8 cellular contexts compared by ENCODE assay signal in the genomic region with DNA sequence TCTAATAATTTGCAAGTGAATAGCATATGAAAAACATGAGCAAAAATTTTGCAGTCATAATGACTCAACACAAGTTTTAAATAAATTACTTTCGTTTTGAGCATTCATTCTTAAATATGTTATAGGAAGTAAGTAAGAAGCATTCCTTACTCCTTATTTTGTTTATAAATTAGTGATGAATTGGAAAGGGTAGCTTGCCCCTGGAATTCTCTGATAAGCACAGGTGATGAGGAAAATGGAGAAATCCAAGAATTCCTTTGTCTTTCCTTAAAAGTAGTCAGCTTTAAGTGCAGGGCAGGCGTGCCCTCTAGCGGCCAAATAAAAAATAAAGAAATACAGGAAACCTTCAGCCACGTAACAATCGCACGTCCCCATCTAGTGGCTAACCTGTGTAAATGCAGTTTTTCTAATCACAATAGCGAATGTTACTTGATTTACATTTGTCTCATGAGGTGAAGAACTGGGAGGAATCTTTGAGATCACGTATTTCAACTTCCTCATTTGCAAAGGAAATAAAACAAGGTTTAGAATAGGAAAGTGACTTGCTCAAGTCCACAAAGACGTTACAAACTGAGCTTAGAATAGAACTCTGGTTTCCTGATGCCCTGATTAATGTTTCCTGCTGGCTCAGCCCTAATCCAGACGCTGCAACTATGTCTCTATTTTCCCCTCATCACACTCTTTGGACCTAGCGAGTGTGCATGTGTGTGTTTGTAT. TPM values are rescaled to one million over a fixed set of nuclear protein-coding genes. Genes with fewer than 3 reads are reported as not detected.
DNase-seq lines count a peak whose midpoint lies in the region; ATAC-seq and TF ChIP-seq lines count a peak whose summit lies in the region.

No MANE protein-coding gene starts in this region.

- no peak for TF ChIP-seq POLR2A in esophagus muscularis mucosa (IDR thresholded peaks at IDR 0.05; ENCODE audit: low read depth)

- H3K4me1 ChIP-seq in esophagus muscularis mucosa (peaks cover 0 to 3% (median 0%) of the 10 kb centered on the region in 4 donors), tibial artery (peaks cover 0 to 3% (median 0%) of the 10 kb centered on the region in 4 donors)

- POLR2A ChIA-PET in activated CD4-positive, alpha-beta memory T cell treated with anti-CD3 and anti-CD28 coated beads, Interleukin-2, amount 10 ng/mL, durations not matched to agents 7 days and 5 days (lab: Charles Lee): interaction anchor here (0.6 to 0.9 kb wide), 4 partner anchors 184 to 352 kb away, joined by 3 to 4 read pairs (median 3); no protein-coding TSS in a partner anchor

- TF ChIP-seq CTCF in C4-2B (conservative IDR thresholded peaks at IDR 0.05): peak; percentile 91
- TF ChIP-seq CTCF in esophagus muscularis mucosa (IDR thresholded peaks at IDR 0.05): peak; percentile 59 to 99 (median 95)
- peak; percentile 99 for TF ChIP-seq CTCF in neural crest cell (conservative IDR thresholded peaks at IDR 0.05)
- TF ChIP-seq CTCF in tibial artery (IDR thresholded peaks at IDR 0.05): peak; percentile 64 to 70

- peak overlapping the region; percentile 16 for H3K27ac Mint-ChIP-seq in activated CD4-positive, alpha-beta memory T cell treated with anti-CD3 and anti-CD28 coated beads, Interleukin-2, amount 10 ng/mL, durations not matched to agents 7 days and 5 days
- no peak overlapping the region for H3K27ac Mint-ChIP-seq in neural crest cell (ENCODE audit: unreplicated experiment)

- H3K4me3 Mint-ChIP-seq in activated CD4-positive, alpha-beta memory T cell treated with anti-CD3 and anti-CD28 coated beads, Interleukin-2, amount 10 ng/mL, durations not matched to agents 7 days and 5 days: peak overlapping the region; percentile 53
- no peak overlapping the region for H3K4me3 Mint-ChIP-seq in neural crest cell

- intact Hi-C loops in esophagus muscularis mucosa (cut with DNase I): no loop called here
- intact Hi-C loops in tibial artery (cut with DNase I; ENCODE audit: low total_unique reads): no loop called here

- peaks cover 21% of the 10 kb centered on the region for H3K27me3 Mint-ChIP-seq in activated CD4-positive, alpha-beta memory T cell treated with anti-CD3 and anti-CD28 coated beads, Interleukin-2, amount 10 ng/mL, durations not matched to agents 7 days and 5 days
- peaks cover 9% of the 10 kb centered on the region for H3K27me3 Mint-ChIP-seq in neural crest cell (ENCODE audit: low read depth)

- no peaks in the 10 kb centered on the region for H3K9me3 Mint-ChIP-seq in activated CD4-positive, alpha-beta memory T cell treated with anti-CD3 and anti-CD28 coated beads, Interleukin-2, amount 10 ng/mL, durations not matched to agents 7 days and 5 days
- peaks cover 8% of the 10 kb centered on the region for H3K9me3 Mint-ChIP-seq in neural crest cell

- 12% methylated on average over 11 of the region's 11 CpGs for WGBS in esophagus muscularis mucosa

- CTCF ChIA-PET in activated CD4-positive, alpha-beta memory T cell treated with anti-CD3 and anti-CD28 coated beads, Interleukin-2, amount 10 ng/mL, durations not matched to agents 7 days and 5 days (lab: Charles Lee): interaction anchor here (0.9 to 3.4 kb wide), 27 partner anchors 9 to 310 kb away, joined by 3 to 35 read pairs (median 4); a partner anchor contains a TSS

- H3K9me3 ChIP-seq in esophagus muscularis mucosa (no peaks in the 10 kb centered on the region), tibial artery (no peaks in the 10 kb centered on the region)

- ATAC-seq in GM19467 (IDR thresholded peaks at IDR 0.05; ENCODE audit: unreplicated experiment): peak; percentile 89
- peak; percentile 66 for ATAC-seq in HG03575 (IDR thresholded peaks at IDR 0.05; ENCODE audit: extremely low read depth, insufficient number of reproducible peaks, low FRiP score, unreplicated experiment)

- H3K27me3 ChIP-seq in esophagus muscularis mucosa (no peaks in the 10 kb centered on the region), tibial artery (no peaks in the 10 kb centered on the region)

- peak overlapping the region; percentile 21 to 49 (median 30) for H3K4me3 ChIP-seq in esophagus muscularis mucosa
- peak overlapping the region; percentile 21 to 25 for H3K4me3 ChIP-seq in tibial artery

- H3K36me3 ChIP-seq in esophagus muscularis mucosa (no peaks in the 10 kb centered on the region), tibial artery (no peaks in the 10 kb centered on the region)

- H3K36me3 Mint-ChIP-seq in activated CD4-positive, alpha-beta memory T cell treated with anti-CD3 and anti-CD28 coated beads, Interleukin-2, amount 10 ng/mL, durations not matched to agents 7 days and 5 days (ENCODE audit: low read depth): no peaks in the 10 kb centered on the region
- H3K36me3 Mint-ChIP-seq in neural crest cell (ENCODE audit: low read depth): peaks cover 6% of the 10 kb centered on the region

- DNase-seq in activated CD4-positive, alpha-beta memory T cell treated with anti-CD3 and anti-CD28 coated beads, Interleukin-2, amount 10 ng/mL, durations not matched to agents 7 days and 5 days: peak; percentile 62
- DNase-seq in esophagus muscularis mucosa (ENCODE audit: extremely low spot score) (no peak), neural crest cell (ENCODE audit: low read depth, low spot score) (peak; percentile 77), tibial artery (peak in 1 of 2 donors; percentile 42), nucleus accumbens (lab: John Stamatoyannopoulos, UW) (no peak)

- TF ChIP-seq EP300 in esophagus muscularis mucosa (IDR thresholded peaks at IDR 0.05): no peak

- peaks cover 16% of the 10 kb centered on the region for H3K4me1 Mint-ChIP-seq in activated CD4-positive, alpha-beta memory T cell treated with anti-CD3 and anti-CD28 coated beads, Interleukin-2, amount 10 ng/mL, durations not matched to agents 7 days and 5 days
- H3K4me1 Mint-ChIP-seq in neural crest cell: no peaks in the 10 kb centered on the region

- no peak overlapping the region for H3K27ac ChIP-seq in C4-2B
- no peak overlapping the region for H3K27ac ChIP-seq in esophagus muscularis mucosa (replicated peaks in 1 of 4)
- no peak overlapping the region for H3K27ac ChIP-seq in tibial artery

RNA-seq across cellular contexts. Expression of a gene that starts 47.2 kb away (rescaled TPM):
- total RNA-seq in activated CD4-positive, alpha-beta memory T cell treated with anti-CD3 and anti-CD28 coated beads, Interleukin-2, amount 10 ng/mL, durations not matched to agents 7 days and 5 days: 10 to 100 TPM; 30.6 to 32.7 TPM
- total RNA-seq in esophagus muscularis mucosa (10 to 100 TPM; 23.5 to 39.0 (median 32.6) TPM), neural crest cell (38.1 and 40.4 TPM in 2 replicates)

Comparison
In these comparisons a context has a peak if more than half of its experiments do, and no peak if none do; other contexts are left out.
1. DNase-seq: peak in activated CD4-positive, alpha-beta memory T cell treated with anti-CD3 and anti-CD28 coated beads, Interleukin-2, amount 10 ng/mL, durations not matched to agents 7 days and 5 days (single experiment) and neural crest cell (single experiment); none in esophagus muscularis mucosa (single experiment) and nucleus accumbens (0 of 56).
2. Peak in every context shown above with its lines, with median percentiles within 50 percentile points of each other: CTCF ChIP-seq.